ENCODE assay signal across 1 cellular context in genomic region chr15:67835349-67836133, GRCh38.
TF ChIP-seq lines count a peak whose summit lies in the region.

No MANE protein-coding gene starts in this region.

TF ChIP-seq in H1, 55 proteins besides CTCF, POLR2A, EP300 and RAD21:
- 0 out of 2 replicates have a peak, but pooled peaks have one; percentile 10 for TF ChIP-seq E2F6 (IDR thresholded peaks at IDR 0.05)
- TF ChIP-seq KDM1A (IDR thresholded peaks at IDR 0.05; ENCODE audit: borderline replicate concordance, low read length): 0 out of 2 replicates have a peak, but pooled peaks have one; percentile 26
- TF ChIP-seq RNF2 (IDR thresholded peaks at IDR 0.05; ENCODE audit: borderline replicate concordance, low read depth, low read length, missing control alignments, poor library complexity, severe bottlenecking): peak; percentile 25
- peak; percentile 15; the same call in 1 of the 2 replicates for TF ChIP-seq PHF8 (conservative IDR thresholded peaks at IDR 0.05; ENCODE audit: low read depth, low read length)
- TF ChIP-seq MAX (IDR thresholded peaks at IDR 0.05): peak; percentile 2; the same call in 1 of the 2 replicates
- TF ChIP-seq HDAC6 (IDR thresholded peaks at IDR 0.05; ENCODE audit: low read depth, low read length): no peak
- TF ChIP-seq SUZ12 (IDR thresholded peaks at IDR 0.05; ENCODE audit: low read length): peak; percentile 99
- no peak for TF ChIP-seq CREB1 (IDR thresholded peaks at IDR 0.05)
- TF ChIP-seq EZH2 (IDR thresholded peaks at IDR 0.05; ENCODE audit: low read depth, low read length, severe bottlenecking): peak; percentile 99
TF ChIP-seq in H1: peak in this region for 7.
